ENCODE assay signal across 1 cellular context in genomic region chr1:192159769-192160168, GRCh38.
TF ChIP-seq lines count a peak whose summit lies in the region.

No MANE protein-coding gene starts in this region.

TF ChIP-seq in endothelial cell of umbilical vein, 7 proteins besides CTCF, POLR2A, EP300 and RAD21:
- TF ChIP-seq JUN (IDR thresholded peaks at IDR 0.05; ENCODE audit: borderline replicate concordance, insufficient read depth, insufficient read length, low read depth) (no peak), FOS (IDR thresholded peaks at IDR 0.05; ENCODE audit: borderline replicate concordance, insufficient read depth, low read length) (peak; percentile 30), GATA2 (IDR thresholded peaks at IDR 0.05; ENCODE audit: insufficient read depth, insufficient read length, low read depth, low read length) (no peak)
